ENCODE assay signal across 9 cellular contexts in the genomic region with DNA sequence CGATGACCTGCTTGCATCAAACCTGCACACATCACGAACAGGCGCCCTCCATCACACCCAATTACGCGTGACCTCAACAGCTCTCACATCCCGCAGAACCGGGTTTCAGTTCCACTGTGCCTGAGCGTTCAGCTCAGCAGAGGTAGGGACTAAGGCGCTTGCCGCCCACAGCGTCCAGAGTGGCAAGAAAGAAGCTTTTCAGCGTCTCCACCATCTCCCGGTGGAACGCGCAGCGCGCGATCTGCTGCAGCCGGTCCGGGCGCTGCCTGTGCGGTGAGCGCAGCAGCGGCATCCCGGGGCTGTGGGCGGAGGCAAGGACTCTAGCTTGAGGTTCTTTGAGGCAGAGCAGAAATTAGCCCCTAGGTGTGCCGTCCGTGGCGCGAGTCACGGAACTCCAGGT. TPM values are rescaled to one million over a fixed set of nuclear protein-coding genes. Genes with fewer than 3 reads are reported as not detected.
DNase-seq lines count a peak whose midpoint lies in the region; ATAC-seq, FAIRE-seq and TF ChIP-seq lines count a peak whose summit lies in the region.
"Had no signal": no experiment of that assay in that cellular context is flagged by ENCODE, and none has a peak within 500 bp of the region (broad histone marks: within the 10 kb centered on the region; RNA-seq: fewer than 3 reads in every experiment).

No MANE protein-coding gene starts in this region.

- H3K9me3 Mint-ChIP-seq in activated naive CD4-positive, alpha-beta T cell treated with anti-CD3 and anti-CD28 coated beads, Interleukin-2, amount 10 ng/mL, durations not matched to agents 7 days and 5 days, result no peaks in the 10 kb centered on the region

- peak; percentile 80 for ATAC-seq in GM18505 (IDR thresholded peaks at IDR 0.05; ENCODE audit: unreplicated experiment)
- ATAC-seq in HG03354 (IDR thresholded peaks at IDR 0.05; ENCODE audit: poor library complexity, severe bottlenecking, unreplicated experiment), result peak; percentile 56
- peak; percentile 37 for ATAC-seq in stimulated activated naive CD8-positive, alpha-beta T cell treated with anti-CD3 and anti-CD28 coated beads, Interleukin-15, Interleukin-2, amounts not matched to agents 100 U/mL and 50 U/mL, for 24 hours

- no peak for FAIRE-seq in D721Med (lab: Jason Lieb, UNC)

- no peaks in the 10 kb centered on the region for H3K36me3 Mint-ChIP-seq in activated naive CD4-positive, alpha-beta T cell treated with anti-CD3 and anti-CD28 coated beads, Interleukin-2, amount 10 ng/mL, durations not matched to agents 7 days and 5 days

- peaks cover 88% of the 10 kb centered on the region for H3K27me3 Mint-ChIP-seq in activated naive CD4-positive, alpha-beta T cell treated with anti-CD3 and anti-CD28 coated beads, Interleukin-2, amount 10 ng/mL, durations not matched to agents 7 days and 5 days

- H3K4me1 Mint-ChIP-seq in activated naive CD4-positive, alpha-beta T cell treated with anti-CD3 and anti-CD28 coated beads, Interleukin-2, amount 10 ng/mL, durations not matched to agents 7 days and 5 days, result peaks cover 32% of the 10 kb centered on the region

- TF ChIP-seq CTCF in D721Med (IDR thresholded peaks at IDR 0.05; ENCODE audit: insufficient read depth, missing control alignments), result no peak

- H3K4me3 Mint-ChIP-seq in activated naive CD4-positive, alpha-beta T cell treated with anti-CD3 and anti-CD28 coated beads, Interleukin-2, amount 10 ng/mL, durations not matched to agents 7 days and 5 days, result peak overlapping the region; percentile 45

- H3K27ac Mint-ChIP-seq in activated naive CD4-positive, alpha-beta T cell treated with anti-CD3 and anti-CD28 coated beads, Interleukin-2, amount 10 ng/mL, durations not matched to agents 7 days and 5 days, result no peak overlapping the region

- TF ChIP-seq POLR2A in GM18505 (IDR thresholded peaks at IDR 0.05; ENCODE audit: borderline replicate concordance, extremely low read depth, insufficient read depth, insufficient read length), result no peak

- peak; percentile 49 for DNase-seq in activated naive CD4-positive, alpha-beta T cell treated with anti-CD3 and anti-CD28 coated beads, Interleukin-2, amount 10 ng/mL, durations not matched to agents 7 days and 5 days
- DNase-seq in iris pigment epithelial cell (ENCODE audit: low read depth) (peak; percentile 7), hepatic stellate cell (ENCODE audit: low spot score) (no peak), A172 (ENCODE audit: low spot score) (no peak), D721Med (ENCODE audit: insufficient read length, low spot score) (no peak)
- peak; percentile 56 for DNase-seq in stimulated activated naive CD8-positive, alpha-beta T cell treated with anti-CD3 and anti-CD28 coated beads, Interleukin-15, Interleukin-2, amounts not matched to agents 100 U/mL and 50 U/mL, for 24 hours

- CTCF ChIA-PET in activated naive CD4-positive, alpha-beta T cell treated with anti-CD3 and anti-CD28 coated beads, Interleukin-2, amount 10 ng/mL, durations not matched to agents 7 days and 5 days (lab: Charles Lee), result interaction anchor here (0.9 to 4.7 kb wide), 9 partner anchors 9 to 237 kb away, joined by 3 to 46 read pairs (median 7); partner anchors contain the start of gene CALCB

RNA-seq across cellular contexts. Expression of gene CALCA, which starts 1.5 kb away (rescaled TPM):
- total RNA-seq in A172 (2014; rRNA removed; shearing (Covaris generic)), result not detected in 2 replicates
- total RNA-seq: HT1080 had no signal

Comparison
In these comparisons a context has a peak if more than half of its experiments do, and no peak if none do; other contexts are left out.
1. DNase-seq: peak in activated naive CD4-positive, alpha-beta T cell treated with anti-CD3 and anti-CD28 coated beads, Interleukin-2, amount 10 ng/mL, durations not matched to agents 7 days and 5 days (single experiment), iris pigment epithelial cell (single experiment) and stimulated activated naive CD8-positive, alpha-beta T cell treated with anti-CD3 and anti-CD28 coated beads, Interleukin-15, Interleukin-2, amounts not matched to agents 100 U/mL and 50 U/mL, for 24 hours (single experiment); none in hepatic stellate cell (single experiment), A172 (single experiment) and D721Med (single experiment).
2. Peak in every context shown above with its lines, with median percentiles within 50 percentile points of each other: ATAC-seq.